In the genomic region with DNA sequence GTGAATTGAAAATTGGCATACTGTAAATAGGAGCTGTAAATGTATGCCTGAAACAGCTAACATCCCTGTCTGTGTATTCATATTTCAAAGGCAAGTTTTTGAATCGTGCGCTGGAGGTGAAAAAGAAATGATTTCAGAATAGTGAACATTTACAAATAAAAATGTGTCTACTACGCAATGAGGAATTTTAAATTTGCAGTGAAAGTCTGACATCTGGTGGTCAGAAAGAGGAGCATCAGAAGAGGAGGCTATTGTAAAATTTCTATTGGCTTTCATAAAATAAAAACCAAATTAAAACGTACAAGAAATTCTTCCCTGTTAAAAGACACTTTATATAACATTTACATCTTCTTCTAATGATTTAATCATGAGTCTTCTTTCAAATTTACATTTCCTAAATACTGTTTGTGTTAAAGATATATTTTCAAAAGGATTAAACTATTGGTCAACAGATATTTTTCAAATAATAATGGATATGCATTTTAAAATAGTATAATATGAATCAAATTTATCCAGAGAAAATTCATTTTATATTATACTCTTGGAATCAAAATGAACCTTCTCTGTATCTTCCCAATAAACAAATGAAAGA, we compare ENCODE assay signal across 1 cellular context.
TF ChIP-seq lines count a peak whose summit lies in the region.

No MANE protein-coding gene starts in this region.

TF ChIP-seq in WTC11, 78 proteins besides CTCF, POLR2A, EP300 and RAD21 (continued from another document):
- TF ChIP-seq, protein P1, sequence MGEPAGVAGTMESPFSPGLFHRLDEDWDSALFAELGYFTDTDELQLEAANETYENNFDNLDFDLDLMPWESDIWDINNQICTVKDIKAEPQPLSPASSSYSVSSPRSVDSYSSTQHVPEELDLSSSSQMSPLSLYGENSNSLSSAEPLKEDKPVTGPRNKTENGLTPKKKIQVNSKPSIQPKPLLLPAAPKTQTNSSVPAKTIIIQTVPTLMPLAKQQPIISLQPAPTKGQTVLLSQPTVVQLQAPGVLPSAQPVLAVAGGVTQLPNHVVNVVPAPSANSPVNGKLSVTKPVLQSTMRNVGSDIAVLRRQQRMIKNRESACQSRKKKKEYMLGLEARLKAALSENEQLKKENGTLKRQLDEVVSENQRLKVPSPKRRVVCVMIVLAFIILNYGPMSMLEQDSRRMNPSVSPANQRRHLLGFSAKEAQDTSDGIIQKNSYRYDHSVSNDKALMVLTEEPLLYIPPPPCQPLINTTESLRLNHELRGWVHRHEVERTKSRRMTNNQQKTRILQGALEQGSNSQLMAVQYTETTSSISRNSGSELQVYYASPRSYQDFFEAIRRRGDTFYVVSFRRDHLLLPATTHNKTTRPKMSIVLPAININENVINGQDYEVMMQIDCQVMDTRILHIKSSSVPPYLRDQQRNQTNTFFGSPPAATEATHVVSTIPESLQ (CRISPR knock-in tag; IDR thresholded peaks at IDR 0.05): no peak
- TF ChIP-seq MYBL2 (CRISPR knock-in tag; IDR thresholded peaks at IDR 0.05) (no peak), CREB1 (CRISPR knock-in tag; IDR thresholded peaks at IDR 0.05) (no peak)
